Comparison of ENCODE assay signal across 1 cellular context in genomic region chr14:93997933-93998870, GRCh38.
TF ChIP-seq lines count a peak whose summit lies in the region.

No MANE protein-coding gene starts in this region.

TF ChIP-seq in IMR-90, 13 proteins besides CTCF, POLR2A, EP300 and RAD21:
- TF ChIP-seq ELK1 (IDR thresholded peaks at IDR 0.05; ENCODE audit: borderline replicate concordance, low read depth, low read length) (no peak), MAFK (IDR thresholded peaks at IDR 0.05; ENCODE audit: low read depth, low read length) (peak; percentile 37; the same call in 1 of the 2 replicates)
